ENCODE assay signal across 14 cellular contexts in the genomic region with DNA sequence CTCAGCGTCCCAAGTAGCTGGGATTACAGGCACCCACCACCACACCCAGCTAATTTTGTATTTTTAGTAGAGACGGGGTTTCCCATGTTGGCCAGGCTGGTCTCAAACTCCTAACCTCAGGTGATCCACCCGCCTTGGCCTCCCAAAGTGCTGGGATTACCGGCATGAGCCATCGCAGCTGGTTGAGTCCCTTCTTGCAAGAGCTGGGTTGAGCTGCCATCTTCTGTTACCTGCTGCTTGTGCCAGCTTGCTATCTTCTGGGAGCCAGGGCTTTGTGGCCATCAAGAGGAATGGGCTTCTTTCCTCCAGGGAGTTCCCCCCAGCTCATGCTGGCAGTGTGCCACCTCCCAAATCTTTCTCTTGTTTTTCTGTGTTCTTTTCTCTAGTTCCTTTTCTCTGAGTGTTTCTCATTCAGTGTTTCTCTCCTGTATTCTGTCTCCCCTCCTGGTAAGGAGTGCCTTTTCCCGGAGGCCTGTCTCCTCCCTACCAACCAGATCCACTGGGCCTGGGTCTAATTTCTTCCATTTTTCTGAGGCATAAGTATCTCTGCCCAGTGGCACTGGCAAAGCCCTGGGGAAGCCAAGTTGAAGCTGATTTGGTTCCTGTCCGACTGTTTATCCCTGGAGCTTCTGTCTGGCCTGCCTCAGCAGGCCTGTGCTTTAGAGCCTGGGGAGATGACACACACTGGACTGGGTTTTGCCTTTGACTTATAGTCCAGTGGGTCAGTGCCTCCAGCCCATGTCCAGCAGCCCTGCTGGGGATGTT. TPM values are rescaled to one million over a fixed set of nuclear protein-coding genes. Genes with fewer than 3 reads are reported as not detected.
A peak's percentile ranks its signal among the peaks of the same experiment; 100 is the strongest.
DNase-seq lines count a peak whose midpoint lies in the region.
"Had no signal": no experiment of that assay in that cellular context is flagged by ENCODE, and none has a peak within 500 bp of the region (broad histone marks: within the 10 kb centered on the region; RNA-seq: fewer than 3 reads in every experiment).

No MANE protein-coding gene starts in this region.

- no peaks in the 10 kb centered on the region for H3K9me3 Mint-ChIP-seq in activated naive CD4-positive, alpha-beta T cell treated with anti-CD3 and anti-CD28 coated beads, Interleukin-2, amount 10 ng/mL, durations not matched to agents 7 days and 5 days
- no peaks in the 10 kb centered on the region for H3K9me3 Mint-ChIP-seq in activated CD4-positive, alpha-beta memory T cell treated with anti-CD3 and anti-CD28 coated beads, Interleukin-2, amount 10 ng/mL, durations not matched to agents 7 days and 5 days
- no peaks in the 10 kb centered on the region for H3K9me3 Mint-ChIP-seq in immature natural killer cell

- H3K27ac ChIP-seq in subcutaneous abdominal adipose tissue (ENCODE audit: low read depth, low read length): peak overlapping the region; percentile 7
- H3K27ac ChIP-seq: transverse colon had no signal

- H3K9me3 ChIP-seq in subcutaneous abdominal adipose tissue (ENCODE audit: control insufficient read depth in 5 of 5, low read length in 5 of 5): no peaks in the 10 kb centered on the region
- H3K9me3 ChIP-seq: transverse colon had no signal

- no peaks in the 10 kb centered on the region for H3K27me3 ChIP-seq in subcutaneous abdominal adipose tissue (ENCODE audit: control insufficient read depth in 5 of 5, insufficient read depth in 4 of 5, low read length in 5 of 5)
- H3K27me3 ChIP-seq: transverse colon had no signal

- H3K4me3 Mint-ChIP-seq in activated naive CD4-positive, alpha-beta T cell treated with anti-CD3 and anti-CD28 coated beads, Interleukin-2, amount 10 ng/mL, durations not matched to agents 7 days and 5 days: no peak overlapping the region
- peak overlapping the region; percentile 3 for H3K4me3 Mint-ChIP-seq in activated CD4-positive, alpha-beta memory T cell treated with anti-CD3 and anti-CD28 coated beads, Interleukin-2, amount 10 ng/mL, durations not matched to agents 7 days and 5 days
- H3K4me3 Mint-ChIP-seq in immature natural killer cell: peak overlapping the region in 2 of 5 donors; percentile 10 to 21

- peaks cover 65% of the 10 kb centered on the region for H3K36me3 Mint-ChIP-seq in activated naive CD4-positive, alpha-beta T cell treated with anti-CD3 and anti-CD28 coated beads, Interleukin-2, amount 10 ng/mL, durations not matched to agents 7 days and 5 days
- H3K36me3 Mint-ChIP-seq in activated CD4-positive, alpha-beta memory T cell treated with anti-CD3 and anti-CD28 coated beads, Interleukin-2, amount 10 ng/mL, durations not matched to agents 7 days and 5 days (ENCODE audit: low read depth): peaks cover 76% of the 10 kb centered on the region
- H3K36me3 Mint-ChIP-seq in immature natural killer cell: peaks cover 0 to 16% (median 0%) of the 10 kb centered on the region in 3 donors

- peaks cover 11 to 63% (median 48%) of the 10 kb centered on the region in 5 donors for H3K4me1 ChIP-seq in subcutaneous abdominal adipose tissue (ENCODE audit: control insufficient read depth in 5 of 5, insufficient read depth in 5 of 5, low read length in 5 of 5)

- H3K4me1 Mint-ChIP-seq in activated naive CD4-positive, alpha-beta T cell treated with anti-CD3 and anti-CD28 coated beads, Interleukin-2, amount 10 ng/mL, durations not matched to agents 7 days and 5 days: peaks cover 82% of the 10 kb centered on the region
- peaks cover 69% of the 10 kb centered on the region for H3K4me1 Mint-ChIP-seq in activated CD4-positive, alpha-beta memory T cell treated with anti-CD3 and anti-CD28 coated beads, Interleukin-2, amount 10 ng/mL, durations not matched to agents 7 days and 5 days
- H3K4me1 Mint-ChIP-seq in immature natural killer cell: peaks cover 52 to 55% of the 10 kb centered on the region in 2 donors

- no peaks in the 10 kb centered on the region for H3K27me3 Mint-ChIP-seq in activated naive CD4-positive, alpha-beta T cell treated with anti-CD3 and anti-CD28 coated beads, Interleukin-2, amount 10 ng/mL, durations not matched to agents 7 days and 5 days
- no peaks in the 10 kb centered on the region for H3K27me3 Mint-ChIP-seq in activated CD4-positive, alpha-beta memory T cell treated with anti-CD3 and anti-CD28 coated beads, Interleukin-2, amount 10 ng/mL, durations not matched to agents 7 days and 5 days
- peaks cover 2 to 17% (median 9%) of the 10 kb centered on the region in 3 donors for H3K27me3 Mint-ChIP-seq in immature natural killer cell (ENCODE audit: low read depth in 3 of 3)

- no peak overlapping the region for H3K4me3 ChIP-seq in subcutaneous abdominal adipose tissue (ENCODE audit: low read depth in 1 of 5, low read length in 5 of 5)
- H3K4me3 ChIP-seq: lung, transverse colon had no signal

- H3K27ac Mint-ChIP-seq in activated naive CD4-positive, alpha-beta T cell treated with anti-CD3 and anti-CD28 coated beads, Interleukin-2, amount 10 ng/mL, durations not matched to agents 7 days and 5 days: peak overlapping the region; percentile 8
- H3K27ac Mint-ChIP-seq in activated CD4-positive, alpha-beta memory T cell treated with anti-CD3 and anti-CD28 coated beads, Interleukin-2, amount 10 ng/mL, durations not matched to agents 7 days and 5 days: peak overlapping the region; percentile 95
- H3K27ac Mint-ChIP-seq in immature natural killer cell: peak overlapping the region in 5 of 6 donors; percentile 56 to 97 (median 96)

- CTCF ChIA-PET in activated naive CD4-positive, alpha-beta T cell treated with anti-CD3 and anti-CD28 coated beads, Interleukin-2, amount 10 ng/mL, durations not matched to agents 7 days and 5 days (lab: Charles Lee): no interaction called here
- CTCF ChIA-PET in activated CD4-positive, alpha-beta memory T cell treated with anti-CD3 and anti-CD28 coated beads, Interleukin-2, amount 10 ng/mL, durations not matched to agents 7 days and 5 days (lab: Charles Lee): no interaction called here

- peak overlapping the region in 2 of 5 donors; percentile 21 to 29 for H3K9ac ChIP-seq in subcutaneous abdominal adipose tissue (ENCODE audit: low read length in 5 of 5)

- DNase-seq in activated naive CD4-positive, alpha-beta T cell treated with anti-CD3 and anti-CD28 coated beads, Interleukin-2, amount 10 ng/mL, durations not matched to agents 7 days and 5 days: no peak
- no peak for DNase-seq in activated naive CD4-positive, alpha-beta T cell treated with anti-CD3 and anti-CD28 coated beads, Interleukin-2, amount 50 U/mL, for 16 hours
- no peak for DNase-seq in activated CD4-positive, alpha-beta memory T cell treated with anti-CD3 and anti-CD28 coated beads, Interleukin-2, amount 10 ng/mL, durations not matched to agents 7 days and 5 days
- DNase-seq in immature natural killer cell (no peak), NCI-H2081 treated with DMSO at 0.1 percent for 48 hours (lab: John Stamatoyannopoulos, UW) (no peak), NCI-H1105 (lab: John Stamatoyannopoulos, UW) (no peak), GM19238 (ENCODE audit: insufficient read length, low spot score) (no peak)
- DNase-seq: amygdala, NCI-H1417, NCI-H510A, occipital lobe, transverse colon had no signal

- POLR2A ChIA-PET in activated CD4-positive, alpha-beta memory T cell treated with anti-CD3 and anti-CD28 coated beads, Interleukin-2, amount 10 ng/mL, durations not matched to agents 7 days and 5 days (lab: Charles Lee): interaction anchor here (0.9 to 5.7 kb wide), 3 partner anchors 10 to 33 kb away, joined by 3 to 73 read pairs (median 7); a partner anchor contains a TSS

- H3K36me3 ChIP-seq in subcutaneous abdominal adipose tissue (ENCODE audit: control insufficient read depth in 5 of 5, insufficient read depth in 5 of 5, low read length in 5 of 5): peaks cover 3 to 49% (median 41%) of the 10 kb centered on the region in 5 donors

RNA-seq across cellular contexts. Expression of a gene that starts 3.7 kb away (rescaled TPM):
- total RNA-seq in activated CD4-positive, alpha-beta memory T cell treated with anti-CD3 and anti-CD28 coated beads, Interleukin-2, amount 10 ng/mL, durations not matched to agents 7 days and 5 days: 100 to 1,000 TPM; 175 to 176 TPM
- 100 to 1,000 TPM; 237 to 306 (median 285) TPM for polyA plus RNA-seq in immature natural killer cell

RNA-seq across cellular contexts. Expression of a gene that starts 17.2 kb away (rescaled TPM):
- under 1 TPM in 1 of 2 experiments, not detected in 1; 0.43 TPM for total RNA-seq in activated CD4-positive, alpha-beta memory T cell treated with anti-CD3 and anti-CD28 coated beads, Interleukin-2, amount 10 ng/mL, durations not matched to agents 7 days and 5 days
- polyA plus RNA-seq in immature natural killer cell: not detected

RNA-seq across cellular contexts. Expression of a gene that starts 34.1 kb away (rescaled TPM):
- total RNA-seq in activated CD4-positive, alpha-beta memory T cell treated with anti-CD3 and anti-CD28 coated beads, Interleukin-2, amount 10 ng/mL, durations not matched to agents 7 days and 5 days: 10 to 100 TPM; 29.4 to 30.7 TPM
- 10 to 100 TPM in 1 of 3 donors, 1 to 10 TPM in 2; 5.1 to 23.3 (median 7.2) TPM for polyA plus RNA-seq in immature natural killer cell

RNA-seq across cellular contexts. Expression of a gene that starts 50.5 kb away (rescaled TPM):
- total RNA-seq in activated CD4-positive, alpha-beta memory T cell treated with anti-CD3 and anti-CD28 coated beads, Interleukin-2, amount 10 ng/mL, durations not matched to agents 7 days and 5 days: not detected
- polyA plus RNA-seq in immature natural killer cell: under 1 TPM in 1 of 3 donors, not detected in 2; 0.22 TPM
- total RNA-seq: occipital lobe, transverse colon had no signal
- polyA plus RNA-seq: lung had no signal

RNA-seq across cellular contexts. Expression of a gene that starts 55.9 kb away (rescaled TPM):
- under 1 TPM; 0.30 to 0.38 TPM for total RNA-seq in activated CD4-positive, alpha-beta memory T cell treated with anti-CD3 and anti-CD28 coated beads, Interleukin-2, amount 10 ng/mL, durations not matched to agents 7 days and 5 days
- 1 to 10 TPM in 2 of 3 donors, not detected in 1; 1.5 TPM for polyA plus RNA-seq in immature natural killer cell

Comparison
In these comparisons a context has a peak if more than half of its experiments do, and no peak if none do; other contexts are left out.
1. H3K27ac Mint-ChIP-seq: peak in every context shown above with its lines; median percentile 96 in immature natural killer cell; 95 in activated CD4-positive, alpha-beta memory T cell treated with anti-CD3 and anti-CD28 coated beads, Interleukin-2, amount 10 ng/mL, durations not matched to agents 7 days and 5 days; 8 in activated naive CD4-positive, alpha-beta T cell treated with anti-CD3 and anti-CD28 coated beads, Interleukin-2, amount 10 ng/mL, durations not matched to agents 7 days and 5 days.